Comparison of ENCODE assay signal across 8 cellular contexts in the genomic region with DNA sequence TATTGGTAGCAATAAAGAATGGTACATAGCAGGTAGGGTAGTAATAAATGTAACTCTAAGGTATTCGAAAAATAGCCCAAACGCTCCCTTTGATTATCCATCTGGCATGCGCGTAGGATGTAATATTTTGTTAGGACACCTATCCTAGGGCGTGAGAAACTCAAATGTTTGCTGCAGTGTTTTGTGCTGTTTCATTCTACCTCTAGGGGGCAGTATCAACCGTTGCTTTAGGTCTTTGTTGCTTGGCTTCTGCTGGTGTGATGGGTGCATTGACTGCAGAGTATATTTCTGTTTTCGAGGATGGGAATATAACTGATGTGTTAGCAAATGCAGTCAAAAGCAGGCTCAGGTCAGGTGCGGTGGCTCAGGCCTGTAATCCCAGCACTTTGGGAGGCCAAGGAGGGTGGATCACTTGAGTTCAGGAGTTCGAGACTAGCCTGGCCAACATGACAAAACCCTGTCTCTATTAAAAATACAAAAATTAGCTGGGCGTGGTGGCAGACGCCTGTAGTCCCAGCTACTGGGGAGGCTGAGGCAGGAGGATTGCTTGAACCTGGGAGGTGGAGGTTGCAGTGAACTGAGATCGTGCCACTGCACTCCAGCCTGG. TPM values are rescaled to one million over a fixed set of nuclear protein-coding genes. Genes with fewer than 3 reads are reported as not detected.
DNase-seq lines count a peak whose midpoint lies in the region; ATAC-seq, FAIRE-seq and TF ChIP-seq lines count a peak whose summit lies in the region.
"Not testable (repeated sequence)": the region's sequence is repeated elsewhere in the genome, so short reads cannot be mapped to it uniquely, and the experiment has no call there.

No MANE protein-coding gene starts in this region.

- POLR2A ChIA-PET in activated naive CD8-positive, alpha-beta T cell treated with anti-CD3 and anti-CD28 coated beads, Interleukin-2, amount 10 ng/mL, durations not matched to agents 7 days and 5 days (lab: Charles Lee), result not testable (repeated sequence)

- not testable (repeated sequence) for H3K9me3 ChIP-seq in Peyer's patch, right lobe of liver

- not testable (repeated sequence) for H3K4me1 Mint-ChIP-seq in CD14-positive monocyte; activated naive CD8-positive, alpha-beta T cell treated with anti-CD3 and anti-CD28 coated beads, Interleukin-2, amount 10 ng/mL, durations not matched to agents 7 days and 5 days

- not testable (repeated sequence) for H3K36me3 ChIP-seq in Peyer's patch, right lobe of liver

- H3K9me3 Mint-ChIP-seq in CD14-positive monocyte; activated naive CD8-positive, alpha-beta T cell treated with anti-CD3 and anti-CD28 coated beads, Interleukin-2, amount 10 ng/mL, durations not matched to agents 7 days and 5 days: not testable (repeated sequence)

- peaks cover 7 to 20% of the 10 kb centered on the region in 2 donors for H3K36me3 Mint-ChIP-seq in CD14-positive monocyte
- not testable (repeated sequence) for H3K36me3 Mint-ChIP-seq in activated naive CD8-positive, alpha-beta T cell treated with anti-CD3 and anti-CD28 coated beads, Interleukin-2, amount 10 ng/mL, durations not matched to agents 7 days and 5 days

- H3K27ac ChIP-seq in Peyer's patch, right lobe of liver: not testable (repeated sequence)

- ATAC-seq in activated naive CD8-positive, alpha-beta T cell treated with anti-CD3 and anti-CD28 coated beads, Interleukin-2, amount 10 ng/mL, durations not matched to agents 7 days and 5 days (ENCODE audit: low read depth), result peak; percentile 42
- ATAC-seq in right lobe of liver, result peak in 3 of 4 donors; percentile 41 to 79 (median 43)

- TF ChIP-seq CTCF in CD14-positive monocyte (IDR thresholded peaks at IDR 0.05) (peak; percentile 69), Peyer's patch (IDR thresholded peaks at IDR 0.05) (peak in 5 of 6 experiments; percentile 9 to 82 (median 76)), fibroblast of the aortic adventitia (IDR thresholded peaks at IDR 0.05; ENCODE audit: insufficient read depth, low read length) (peak; percentile 81), right lobe of liver (IDR thresholded peaks at IDR 0.05) (peak; percentile 49 to 73 (median 64))

- not testable (repeated sequence) for H3K4me1 ChIP-seq in Peyer's patch, right lobe of liver

- peak; percentile 52 for FAIRE-seq in GM19239 (lab: Jason Lieb, UNC)

- H3K27me3 Mint-ChIP-seq in CD14-positive monocyte (ENCODE audit: low read depth in 3 of 3); activated naive CD8-positive, alpha-beta T cell treated with anti-CD3 and anti-CD28 coated beads, Interleukin-2, amount 10 ng/mL, durations not matched to agents 7 days and 5 days: not testable (repeated sequence)

- DNase-seq in CD14-positive monocyte (ENCODE audit: low spot score); Peyer's patch; activated naive CD8-positive, alpha-beta T cell treated with anti-CD3 and anti-CD28 coated beads, Interleukin-2, amount 10 ng/mL, durations not matched to agents 7 days and 5 days; right lobe of liver: not testable (repeated sequence)
- DNase-seq in GM19239 (ENCODE audit: insufficient read length, low spot score) (peak; percentile 24), NCI-H1092 treated with DMSO at 0.1 percent for 48 hours (lab: John Stamatoyannopoulos, UW) (peak; percentile 13), fibroblast of the aortic adventitia (ENCODE audit: low read depth) (peak; percentile 61)
- peak; percentile 5 for DNase-seq in stimulated activated CD4-positive, alpha-beta T cell treated with anti-CD3 and anti-CD28 coated beads, Interleukin-1b, Interleukin-23, amount 100 ng/mL, for 48 hours

- not testable (repeated sequence) for H3K4me3 Mint-ChIP-seq in CD14-positive monocyte; activated naive CD8-positive, alpha-beta T cell treated with anti-CD3 and anti-CD28 coated beads, Interleukin-2, amount 10 ng/mL, durations not matched to agents 7 days and 5 days

- 55% methylated on average over 9 of the region's 12 CpGs for WGBS in right lobe of liver (ENCODE audit: insufficient coverage, low coverage, low lambda C conversion rate, missing lambda C conversion rate)

- H3K27me3 ChIP-seq in Peyer's patch, right lobe of liver: not testable (repeated sequence)

- not testable (repeated sequence) for H3K4me3 ChIP-seq in Peyer's patch; fibroblast of the aortic adventitia (ENCODE audit: low read depth, low read length); right lobe of liver

- intact Hi-C loops in CD14-positive monocyte (cut with micrococcal nuclease); right lobe of liver (cut with DNase I): not testable (repeated sequence)

- TF ChIP-seq POLR2A in Peyer's patch (IDR thresholded peaks at IDR 0.05); right lobe of liver (IDR thresholded peaks at IDR 0.05): not testable (repeated sequence)

- H3K27ac Mint-ChIP-seq in CD14-positive monocyte; activated naive CD8-positive, alpha-beta T cell treated with anti-CD3 and anti-CD28 coated beads, Interleukin-2, amount 10 ng/mL, durations not matched to agents 7 days and 5 days: not testable (repeated sequence)

RNA-seq across cellular contexts. Expression of a gene that starts 55.7 kb away (rescaled TPM):
- 1 to 10 TPM; 2.4 to 5.0 TPM for polyA plus RNA-seq in CD14-positive monocyte
- total RNA-seq in Peyer's patch, result 10 to 100 TPM; 27.5 to 59.5 (median 37.5) TPM
- 10 to 100 TPM; 17.0 to 18.0 TPM for total RNA-seq in activated naive CD8-positive, alpha-beta T cell treated with anti-CD3 and anti-CD28 coated beads, Interleukin-2, amount 10 ng/mL, durations not matched to agents 7 days and 5 days
- 23.0 TPM in 2 replicates for total RNA-seq in fibroblast of the aortic adventitia (ENCODE audit: low replicate concordance)
- 10 to 100 TPM in 1 of 6 experiments, 1 to 10 TPM in 5; 6.1 to 10.2 (median 7.6) TPM for total RNA-seq in right lobe of liver

RNA-seq across cellular contexts. Expression of a gene that starts 55.9 kb away (rescaled TPM):
- polyA plus RNA-seq in CD14-positive monocyte, result 10 to 100 TPM in 1 of 2 donors, 1 to 10 TPM in 1; 7.0 to 12.8 TPM
- total RNA-seq in Peyer's patch (10 to 100 TPM; 49.6 to 80.1 (median 73.0) TPM), fibroblast of the aortic adventitia (ENCODE audit: low replicate concordance) (62.8 and 71.8 TPM in 2 replicates), right lobe of liver (10 to 100 TPM; 25.3 to 53.3 (median 26.9) TPM)
- 10 to 100 TPM; 55.3 to 56.1 TPM for total RNA-seq in activated naive CD8-positive, alpha-beta T cell treated with anti-CD3 and anti-CD28 coated beads, Interleukin-2, amount 10 ng/mL, durations not matched to agents 7 days and 5 days
